In genomic region chr1:170133663-170134062, GRCh38 we compare ENCODE assay signal across 26 cellular contexts. TPM values are rescaled to one million over a fixed set of nuclear protein-coding genes. Genes with fewer than 3 reads are reported as not detected.
"Had no signal": no experiment of that assay in that cellular context is flagged by ENCODE, and none has a peak within 500 bp of the region (broad histone marks: within the 10 kb centered on the region; RNA-seq: fewer than 3 reads in every experiment).

No MANE protein-coding gene starts in this region.

- H3K9me3 Mint-ChIP-seq: activated B cell treated with CpG ODN at 0.5 μM for 24 hours; activated naive CD4-positive, alpha-beta T cell treated with anti-CD3 and anti-CD28 coated beads, Interleukin-2, amount 50 U/mL, for 72 hours; activated naive CD8-positive, alpha-beta T cell treated with anti-CD3 and anti-CD28 coated beads, Interleukin-2, amount 50 U/mL, for 24 hours; activated T-cell treated with anti-CD3 and anti-CD28 coated beads, Interleukin-2, amount 50 U/mL, for 4 hours had no signal

- DNase-seq: activated B cell treated with CpG ODN at 0.5 μM for 24 hours; activated CD4-positive, alpha-beta T cell treated with anti-CD3 and anti-CD28 coated beads for 1 hour; activated CD4-positive, alpha-beta T cell treated with anti-CD3 and anti-CD28 coated beads, Interleukin-2, amount 10 ng/mL, durations not matched to agents 24 days and 14 days; activated CD4-positive, alpha-beta T cell treated with anti-CD3 and anti-CD28 coated beads, Interleukin-2, amount 50 U/mL, for 48 hours; activated CD8-positive, alpha-beta memory T cell treated with anti-CD3 and anti-CD28 coated beads for 24 hours; activated effector memory CD4-positive, alpha-beta T cell treated with anti-CD3 and anti-CD28 coated beads, Interleukin-2, amount 50 U/mL, for 16 hours; activated naive CD4-positive, alpha-beta T cell treated with Interleukin-2 at 50 U/mL for 16 hours; activated naive CD8-positive, alpha-beta T cell treated with anti-CD3 and anti-CD28 coated beads, Interleukin-2, amount 50 U/mL, for 24 hours; activated T-cell treated with anti-CD3 and anti-CD28 coated beads, Interleukin-2, amount 50 U/mL, for 4 hours; amygdala; brain microvascular endothelial cell; NCI-H1092; NCI-H1417 treated with DMSO at 0.1 percent for 48 hours; NCI-H1694 treated with DMSO at 0.1 percent for 48 hours; NCI-H2029 treated with DMSO at 0.1 percent for 48 hours; NCI-H526; PC-3; SHP77; T-helper 2 cell; T1000 had no signal

- H3K4me2 ChIP-seq: KMS-11 had no signal

- H3K36me3 ChIP-seq: brain microvascular endothelial cell, cardiac muscle cell, SJSA1 had no signal

- H3K27me3 ChIP-seq: brain microvascular endothelial cell, cardiac muscle cell, SJSA1 had no signal

- H3K4me1 ChIP-seq: SJSA1 had no signal

- H3K9me3 ChIP-seq: SJSA1 had no signal

- ATAC-seq: activated naive CD4-positive, alpha-beta T cell treated with anti-CD3 and anti-CD28 coated beads, Interleukin-2, amount 50 U/mL, for 72 hours; activated naive CD8-positive, alpha-beta T cell treated with anti-CD3 and anti-CD28 coated beads, Interleukin-2, amount 50 U/mL, for 24 hours; activated T-cell treated with anti-CD3 and anti-CD28 coated beads, Interleukin-2, amount 50 U/mL, for 4 hours; PC-3; SK-N-SH treated with all-trans-retinoic acid at 6 μM for 48 hours had no signal

- H3K4me3 Mint-ChIP-seq: activated B cell treated with CpG ODN at 0.5 μM for 24 hours; activated CD4-positive, alpha-beta T cell treated with anti-CD3 and anti-CD28 coated beads, Interleukin-2, amount 10 ng/mL, durations not matched to agents 24 days and 14 days; activated naive CD8-positive, alpha-beta T cell treated with anti-CD3 and anti-CD28 coated beads, Interleukin-2, amount 50 U/mL, for 24 hours; activated T-cell treated with anti-CD3 and anti-CD28 coated beads, Interleukin-2, amount 50 U/mL, for 4 hours had no signal

- H3K9ac ChIP-seq: KMS-11 had no signal

- H3K4me3 ChIP-seq: cardiac muscle cell, SJSA1 had no signal

- H3K27ac Mint-ChIP-seq: activated B cell treated with CpG ODN at 0.5 μM for 24 hours; activated CD4-positive, alpha-beta T cell treated with anti-CD3 and anti-CD28 coated beads, Interleukin-2, amount 10 ng/mL, durations not matched to agents 24 days and 14 days; activated naive CD4-positive, alpha-beta T cell treated with anti-CD3 and anti-CD28 coated beads, Interleukin-2, amount 50 U/mL, for 72 hours; activated naive CD8-positive, alpha-beta T cell treated with anti-CD3 and anti-CD28 coated beads, Interleukin-2, amount 50 U/mL, for 24 hours had no signal

- H3K36me3 Mint-ChIP-seq: activated naive CD4-positive, alpha-beta T cell treated with anti-CD3 and anti-CD28 coated beads, Interleukin-2, amount 50 U/mL, for 72 hours had no signal

- H3K27ac ChIP-seq: brain microvascular endothelial cell, cardiac muscle cell, KMS-11, SJSA1 had no signal

- H3K4me1 Mint-ChIP-seq: activated B cell treated with CpG ODN at 0.5 μM for 24 hours; activated CD4-positive, alpha-beta T cell treated with anti-CD3 and anti-CD28 coated beads, Interleukin-2, amount 10 ng/mL, durations not matched to agents 24 days and 14 days; activated naive CD8-positive, alpha-beta T cell treated with anti-CD3 and anti-CD28 coated beads, Interleukin-2, amount 50 U/mL, for 24 hours had no signal

RNA-seq across cellular contexts. Expression of gene NTMT2, which starts 12.1 kb away (rescaled TPM):
- total RNA-seq: activated B cell treated with CpG ODN at 0.5 μM for 24 hours; activated CD4-positive, alpha-beta T cell treated with anti-CD3 and anti-CD28 coated beads, Interleukin-2, amount 10 ng/mL, durations not matched to agents 24 days and 14 days; activated naive CD4-positive, alpha-beta T cell treated with anti-CD3 and anti-CD28 coated beads, Interleukin-2, amount 50 U/mL, for 72 hours; activated T-cell treated with anti-CD3 and anti-CD28 coated beads, Interleukin-2, amount 50 U/mL, for 4 hours; cardiac muscle cell; MCF 10A; PC-3; SJSA1 had no signal
